Comparison of ENCODE assay signal across 22 cellular contexts in genomic region chr10:27068217-27068891, GRCh38. TPM values are rescaled to one million over a fixed set of nuclear protein-coding genes. Genes with fewer than 3 reads are reported as not detected.
A peak's percentile ranks its signal among the peaks of the same experiment; 100 is the strongest.
DNase-seq lines count a peak whose midpoint lies in the region; ATAC-seq, FAIRE-seq and TF ChIP-seq lines count a peak whose summit lies in the region.
"Had no signal": no experiment of that assay in that cellular context is flagged by ENCODE, and none has a peak within 500 bp of the region (broad histone marks: within the 10 kb centered on the region; RNA-seq: fewer than 3 reads in every experiment).

No MANE protein-coding gene starts in this region.

- H3K36me3 Mint-ChIP-seq in stimulated activated naive B cell treated with anti-CD40 and anti-IgM and Interleukin-4, amounts not matched to agents 10 μg/mL and 1 μg/mL and 100 μg/mL, for 72 hours: peaks cover 56 to 60% of the 10 kb centered on the region in 2 donors

- no peaks in the 10 kb centered on the region for H3K27me3 Mint-ChIP-seq in stimulated activated naive B cell treated with anti-CD40 and anti-IgM and Interleukin-4, amounts not matched to agents 10 μg/mL and 1 μg/mL and 100 μg/mL, for 72 hours

- H3K79me2 ChIP-seq in GM12878 (ENCODE audit: control insufficient read depth, insufficient read depth, low read length): no peaks in the 10 kb centered on the region

- POLR2A ChIA-PET in GM12878 (lab: Charles Lee): interaction anchor here (0.7 to 0.9 kb wide), 2 partner anchors 16 to 70 kb away, joined by 3 read pairs; no protein-coding TSS in a partner anchor

- peak; percentile 58 for ATAC-seq in GM18907 (IDR thresholded peaks at IDR 0.05; ENCODE audit: unreplicated experiment)
- ATAC-seq in GM12878: peak; percentile 47
- peak; percentile 84 to 87 for ATAC-seq in stimulated activated naive B cell treated with anti-CD40 and anti-IgM and Interleukin-4, amounts not matched to agents 10 μg/mL and 1 μg/mL and 100 μg/mL, for 72 hours (replicated peaks)
- ATAC-seq: A549; CD8-positive, alpha-beta T cell; Right ventricle myocardium inferior had no signal

- DNase-seq in M059J (ENCODE audit: low read depth): peak; percentile 2
- DNase-seq in GM12878 (ENCODE audit: low read depth, low spot score): no peak
- DNase-seq in stimulated activated naive B cell treated with anti-CD40 and anti-IgM and Interleukin-4, amounts not matched to agents 10 μg/mL and 1 μg/mL and 100 μg/mL, for 72 hours: peak; percentile 13
- DNase-seq in NK-92 (lab: John Stamatoyannopoulos, UW; ENCODE audit: unreplicated experiment): no peak
- DNase-seq in superior temporal gyrus (ENCODE audit: extremely low spot score): no peak
- DNase-seq in RCC 7860 (ENCODE audit: low spot score): no peak
- DNase-seq: C1 segment of cervical spinal cord; Caco-2; CD8-positive, alpha-beta T cell; GM23248; H7; KBM-7; MG63; NCI-H2029 treated with DMSO at 0.1 percent for 48 hours; NCI-H526 treated with DMSO at 0.1 percent for 48 hours; OCI-M1; Peyer's patch; SJCRH30 had no signal

- TF ChIP-seq POLR2A in GM12878 (IDR thresholded peaks at IDR 0.05; ENCODE audit: low read depth, low read length): no peak

- intact Hi-C loops in GM12878 (cut with micrococcal nuclease; ENCODE audit: unreplicated experiment): no loop called here

- no TSS peak for BruUV-seq in GM12878 (replicated peaks; lab: Mats Ljungman, UMichigan)

- no peak for TF ChIP-seq CTCF in GM12878 (IDR thresholded peaks at IDR 0.05 in 2 of 3, conservative IDR thresholded peaks at IDR 0.05 in 1 of 3; ENCODE audit: control insufficient read depth in 2 of 3, extremely low read depth in 1 of 3, insufficient read depth in 1 of 3, low read depth in 3 of 3, low read length in 3 of 3)

- H3K4me1 Mint-ChIP-seq in stimulated activated naive B cell treated with anti-CD40 and anti-IgM and Interleukin-4, amounts not matched to agents 10 μg/mL and 1 μg/mL and 100 μg/mL, for 72 hours: peaks cover 8 to 25% of the 10 kb centered on the region in 2 donors

- no peak overlapping the region for H3K4me3 ChIP-seq in GM12878
- H3K4me3 ChIP-seq: A549, GM23248, MG63, Peyer's patch, SJCRH30 had no signal

- RAD21 ChIA-PET in GM12878 (lab: Charles Lee; ENCODE audit: unreplicated experiment): interaction anchor here (0.6 kb wide), 1 partner anchor 248 kb away, joined by 3 read pairs; no protein-coding TSS in a partner anchor

- no peaks in the 10 kb centered on the region for H3K27me3 ChIP-seq in GM12878 (replicated peaks in 1 of 2; ENCODE audit: control insufficient read depth in 2 of 2, insufficient read depth in 2 of 2, low read length in 1 of 2)
- H3K27me3 ChIP-seq: MG63, Peyer's patch, SJCRH30 had no signal

- no peaks in the 10 kb centered on the region for H4K20me1 ChIP-seq in GM12878 (ENCODE audit: control insufficient read depth, insufficient read depth)

- FAIRE-seq in GM12878 (lab: Jason Lieb, UNC) (peak; percentile 54), RCC 7860 (lab: Jason Lieb, UNC) (no peak)
- FAIRE-seq: A549, G401.6 had no signal

- H3K27ac Mint-ChIP-seq in stimulated activated naive B cell treated with anti-CD40 and anti-IgM and Interleukin-4, amounts not matched to agents 10 μg/mL and 1 μg/mL and 100 μg/mL, for 72 hours: peak overlapping the region; percentile 15
- H3K27ac Mint-ChIP-seq: CD8-positive, alpha-beta T cell had no signal

- no peak overlapping the region for H3K27ac ChIP-seq in GM12878 (ENCODE audit: control insufficient read depth, insufficient read depth)
- H3K27ac ChIP-seq: A549, GM23248, Peyer's patch, SJCRH30 had no signal

- in situ Hi-C loops in GM12878 (cut with MboI): no loop called here

- no peak for TF ChIP-seq RAD21 in GM12878 (IDR thresholded peaks at IDR 0.05; ENCODE audit: insufficient read depth, low read depth, low read length)

- H3K9ac ChIP-seq in GM12878 (ENCODE audit: control insufficient read depth, insufficient read depth, low read length): no peak overlapping the region
- H3K9ac ChIP-seq: GM23248 had no signal

- SMC1A ChIA-PET in GM12878 (lab: Charles Lee; ENCODE audit: uncharacterized antibody, unreplicated experiment): no interaction called here

- H3K9me3 Mint-ChIP-seq in stimulated activated naive B cell treated with anti-CD40 and anti-IgM and Interleukin-4, amounts not matched to agents 10 μg/mL and 1 μg/mL and 100 μg/mL, for 72 hours: peaks cover 10 to 11% of the 10 kb centered on the region in 2 donors
- H3K9me3 Mint-ChIP-seq: CD8-positive, alpha-beta T cell had no signal

- H3K4me2 ChIP-seq in GM12878 (ENCODE audit: control insufficient read depth, insufficient read depth): no peak overlapping the region
- H3K4me2 ChIP-seq: A549 had no signal

- WGBS in GM12878 (ENCODE audit: insufficient coverage, insufficient replicate concordance, low lambda C conversion rate, missing lambda C conversion rate): 48% methylated on average over 2 of the region's 2 CpGs

- CTCF ChIA-PET in GM12878 (lab: Yijun Ruan, JAX): no interaction called here

- H3K4me3 Mint-ChIP-seq in stimulated activated naive B cell treated with anti-CD40 and anti-IgM and Interleukin-4, amounts not matched to agents 10 μg/mL and 1 μg/mL and 100 μg/mL, for 72 hours: peak overlapping the region in 1 of 2 donors; percentile 12
- H3K4me3 Mint-ChIP-seq: CD8-positive, alpha-beta T cell had no signal

- no peak overlapping the region for H2AFZ ChIP-seq in GM12878 (ENCODE audit: control insufficient read depth, low read depth, low read length)
- H2AFZ ChIP-seq: GM23248 had no signal

- peaks cover 5% of the 10 kb centered on the region; the same call in 1 of the 3 replicates for H3K9me3 ChIP-seq in GM12878 (replicated peaks; ENCODE audit: control insufficient read depth, insufficient read depth, low read length)
- H3K9me3 ChIP-seq: A549, Caco-2, MG63, Peyer's patch, SJCRH30 had no signal

- no peaks in the 10 kb centered on the region; the same call in 1 of the 2 replicates for H3K4me1 ChIP-seq in GM12878 (ENCODE audit: control insufficient read depth, insufficient read depth, low read length)
- H3K4me1 ChIP-seq: A549, Peyer's patch, SJCRH30 had no signal

- H3K36me3 ChIP-seq in GM12878 (ENCODE audit: control insufficient read depth in 2 of 2, insufficient read depth in 2 of 2, low read length in 1 of 2): peaks cover 2 to 8% of the 10 kb centered on the region in 2 experiments

- no peak for TF ChIP-seq EP300 in GM12878 (IDR thresholded peaks at IDR 0.05; ENCODE audit: borderline replicate concordance in 1 of 2, control insufficient read depth in 1 of 2, low read depth in 2 of 2, low read length in 2 of 2)

TF ChIP-seq in GM12878, 131 proteins besides CTCF, POLR2A, EP300 and RAD21:
- TF ChIP-seq TARDBP (IDR thresholded peaks at IDR 0.05; ENCODE audit: borderline replicate concordance): no peak
- peak in 1 of 2 experiments; percentile 23; a peak in 1 of 4 replicates for TF ChIP-seq IKZF2 (IDR thresholded peaks at IDR 0.05)
- peak; percentile 42; the same call in 1 of the 2 replicates for TF ChIP-seq SPI1 (IDR thresholded peaks at IDR 0.05; ENCODE audit: borderline replicate concordance, insufficient read depth, low read depth, low read length)
- TF ChIP-seq CREM (IDR thresholded peaks at IDR 0.05; ENCODE audit: low read depth): no peak
- TF ChIP-seq, protein P1, sequence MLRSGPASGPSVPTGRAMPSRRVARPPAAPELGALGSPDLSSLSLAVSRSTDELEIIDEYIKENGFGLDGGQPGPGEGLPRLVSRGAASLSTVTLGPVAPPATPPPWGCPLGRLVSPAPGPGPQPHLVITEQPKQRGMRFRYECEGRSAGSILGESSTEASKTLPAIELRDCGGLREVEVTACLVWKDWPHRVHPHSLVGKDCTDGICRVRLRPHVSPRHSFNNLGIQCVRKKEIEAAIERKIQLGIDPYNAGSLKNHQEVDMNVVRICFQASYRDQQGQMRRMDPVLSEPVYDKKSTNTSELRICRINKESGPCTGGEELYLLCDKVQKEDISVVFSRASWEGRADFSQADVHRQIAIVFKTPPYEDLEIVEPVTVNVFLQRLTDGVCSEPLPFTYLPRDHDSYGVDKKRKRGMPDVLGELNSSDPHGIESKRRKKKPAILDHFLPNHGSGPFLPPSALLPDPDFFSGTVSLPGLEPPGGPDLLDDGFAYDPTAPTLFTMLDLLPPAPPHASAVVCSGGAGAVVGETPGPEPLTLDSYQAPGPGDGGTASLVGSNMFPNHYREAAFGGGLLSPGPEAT (IDR thresholded peaks at IDR 0.05; ENCODE audit: low read depth): 0 out of 2 replicates have a peak, but pooled peaks have one; percentile 15
- peak; percentile 77 for TF ChIP-seq ZNF24 (IDR thresholded peaks at IDR 0.05)
TF ChIP-seq in GM12878: peak in this region for 4.

RNA-seq across cellular contexts. Expression of gene ANKRD26, which starts 31.9 kb away (rescaled TPM):
- total RNA-seq in M059J (2014; rRNA removed; shearing (Covaris generic)): 2.9 and 4.8 TPM in 2 replicates
- total RNA-seq in GM12878 (2013; cell fraction: nucleolus; rRNA removed): 66.0 and 68.2 TPM in 2 replicates
- total RNA-seq in GM12878 (2014; rRNA removed): 5.5 and 6.8 TPM in 2 replicates
- total RNA-seq in GM12878 (2014; rRNA removed; fragmentation: Illumina TruSeq; extraction: Trizol): 11.1 and 12.0 TPM in 2 replicates
- total RNA-seq in GM12878 (2021): 4.8 and 6.1 TPM in 2 replicates
- polyA plus RNA-seq in GM12878 (2011; ENCODE audit: low read depth): 2.7 TPM
- polyA plus RNA-seq in GM12878 (2011; rRNA removed): 2.6 and 4.6 TPM in 2 replicates
- polyA plus RNA-seq in GM12878 (2011; cell fraction: cytosol; rRNA removed): 0.48 and 0.70 TPM in 2 replicates
- polyA plus RNA-seq in GM12878 (2011; cell fraction: nucleus; rRNA removed): 2.3 and 3.7 TPM in 2 replicates
- 3.8 and 5.0 TPM in 2 replicates for polyA plus RNA-seq in GM12878 (2012)
- polyA plus RNA-seq in GM12878 (2014; fragmentation: Illumina TruSeq; extraction: Trizol): 5.8 and 7.1 TPM in 2 replicates
- polyA plus RNA-seq in GM12878 (2014; fragmentation: Nextera tagmentation; extraction: Ambion mirVana): 1 to 10 TPM; 2.3 to 3.4 TPM
- 2.7 and 3.2 TPM in 2 replicates for polyA plus RNA-seq in GM12878 (2014; rRNA removed)
- 1 to 10 TPM; 5.3 to 6.1 TPM for polyA plus RNA-seq in GM12878 (2016; fragmentation: Nextera tagmentation; extraction: Ambion mirVana)
- polyA minus RNA-seq in GM12878 (2011; rRNA and poly(A)+ RNA removed): 3.8 and 6.2 TPM in 2 replicates
- polyA minus RNA-seq in GM12878 (2011; cell fraction: cytosol; rRNA and poly(A)+ RNA removed): 0.94 and 1.1 TPM in 2 replicates
- 4.1 and 6.2 TPM in 2 replicates for polyA minus RNA-seq in GM12878 (2011; cell fraction: nucleus; rRNA and poly(A)+ RNA removed)

Comparison
In these comparisons a context has a peak if more than half of its experiments do, and no peak if none do; other contexts are left out.
1. DNase-seq: peak in M059J (single experiment) and stimulated activated naive B cell treated with anti-CD40 and anti-IgM and Interleukin-4, amounts not matched to agents 10 μg/mL and 1 μg/mL and 100 μg/mL, for 72 hours (single experiment); none in GM12878 (single experiment), NK-92 (single experiment), superior temporal gyrus (single experiment) and RCC 7860 (single experiment).
2. Peak in every context shown above with its lines, with median percentiles within 50 percentile points of each other: ATAC-seq.